8 cellular contexts compared by ENCODE assay signal in genomic region chr1:41003640-41004220, GRCh38. TPM values are rescaled to one million over a fixed set of nuclear protein-coding genes. Genes with fewer than 3 reads are reported as not detected.
DNase-seq lines count a peak whose midpoint lies in the region; ATAC-seq, FAIRE-seq and TF ChIP-seq lines count a peak whose summit lies in the region.

No MANE protein-coding gene starts in this region.

- TF ChIP-seq RAD21 in K562 (CRISPR knock-in tag; conservative IDR thresholded peaks at IDR 0.05 in 1 of 2, IDR thresholded peaks at IDR 0.05 in 1 of 2), result peak; percentile 70 to 80

- peaks cover 8% of the 10 kb centered on the region; the same call in 2 of the 3 replicates for H3K79me2 ChIP-seq in K562 (ENCODE audit: control insufficient read depth, insufficient read depth, low read length)

- peak; percentile 99 for ATAC-seq in HG02759 (IDR thresholded peaks at IDR 0.05; ENCODE audit: unreplicated experiment)
- ATAC-seq in K562, result peak; percentile 98

- TF ChIP-seq EP300 in K562 (IDR thresholded peaks at IDR 0.05; ENCODE audit: low read length), result peak; percentile 85

- peak overlapping the region; percentile 28; the same call in 1 of the 2 replicates for H3K4me2 ChIP-seq in K562 (ENCODE audit: insufficient read depth, low read length)

- WGBS in K562 (ENCODE audit: insufficient coverage, low coverage, missing lambda C conversion rate), result 8% methylated on average over 11 of the region's 11 CpGs

- H3K4me1 ChIP-seq in K562 (replicated peaks in 1 of 2; ENCODE audit: control insufficient read depth in 2 of 2, insufficient read depth in 2 of 2, low read length in 2 of 2), result peaks cover 13 to 17% of the 10 kb centered on the region in 2 experiments; a peak in 4 of 5 replicates

- H4K20me1 ChIP-seq in K562 (replicated peaks; ENCODE audit: control insufficient read depth, insufficient read depth, low read length), result peaks cover 20% of the 10 kb centered on the region

- peak overlapping the region in 1 of 2 experiments; percentile 53; a peak in 1 of 4 replicates for H3K9ac ChIP-seq in K562 (ENCODE audit: insufficient read depth in 1 of 2, low read depth in 2 of 2, low read length in 2 of 2)

- peaks cover 96% of the 10 kb centered on the region for H3K36me3 ChIP-seq in K562 (ENCODE audit: control insufficient read depth, insufficient read depth, low read length)

- no peak overlapping the region for H3K27ac ChIP-seq in K562 (ENCODE audit: extremely low read depth, low read depth, low read length)

- H3K36me3 Mint-ChIP-seq in immature natural killer cell, result peaks cover 31 to 61% (median 34%) of the 10 kb centered on the region in 3 donors

- H3K27me3 Mint-ChIP-seq in immature natural killer cell (ENCODE audit: low read depth in 3 of 3), result peaks cover 0 to 8% (median 2%) of the 10 kb centered on the region in 3 donors

- H3K9me3 Mint-ChIP-seq in immature natural killer cell, result no peaks in the 10 kb centered on the region

- peak; percentile 100 for FAIRE-seq in K562 (lab: Jason Lieb, UNC)

- H3K4me3 Mint-ChIP-seq in immature natural killer cell, result peak overlapping the region in 4 of 5 donors; percentile 15 to 33 (median 18)

- H3K9me3 ChIP-seq in K562 (replicated peaks; ENCODE audit: control insufficient read depth, insufficient read depth, low read depth, low read length), result no peaks in the 10 kb centered on the region

- no peak overlapping the region for H2AFZ ChIP-seq in K562 (ENCODE audit: low read depth, low read length)

- H3K27me3 ChIP-seq in K562 (ENCODE audit: control insufficient read depth in 2 of 2, insufficient read depth in 2 of 2, low read length in 2 of 2), result no peaks in the 10 kb centered on the region; a peak in 1 of 5 replicates

- peak; percentile 86 for DNase-seq in GM13977 (ENCODE audit: low spot score)
- DNase-seq in NCI-H128 (lab: John Stamatoyannopoulos, UW; ENCODE audit: unreplicated experiment), result peak; percentile 81
- DNase-seq in UCSD-AML1 (lab: John Stamatoyannopoulos, UW; ENCODE audit: unreplicated experiment), result peak; percentile 72
- DNase-seq in K562 (ENCODE audit: extremely low read depth in 1 of 4, low spot score in 3 of 4), result peak; percentile 89 to 99 (median 93)
- peak; percentile 77 to 87 (median 77) for DNase-seq in immature natural killer cell
- peak; percentile 67 to 82 (median 77) for DNase-seq in stimulated activated CD4-positive, alpha-beta T cell treated with anti-CD3 and anti-CD28 coated beads, Interleukin-1b, Interleukin-23, amount 100 ng/mL, for 24 hours (ENCODE audit: low read depth in 4 of 4, low spot score in 1 of 4)
- DNase-seq in COR-L47 (lab: John Stamatoyannopoulos, UW), result no peak

- TF ChIP-seq CTCF in GM13977 (IDR thresholded peaks at IDR 0.05; ENCODE audit: extremely low read depth, insufficient read depth, missing control alignments) (peak; percentile 66), K562 (IDR thresholded peaks at IDR 0.05 in 2 of 3, conservative IDR thresholded peaks at IDR 0.05 in 1 of 3; ENCODE audit: insufficient read depth in 2 of 3, low read depth in 1 of 3, low read length in 3 of 3) (peak; percentile 79 to 92 (median 88))

- peaks cover 22 to 25% of the 10 kb centered on the region in 2 donors for H3K4me1 Mint-ChIP-seq in immature natural killer cell

- no peak for TF ChIP-seq POLR2A in K562 (conservative IDR thresholded peaks at IDR 0.05)

- in situ Hi-C loops in GM13977 (cut with MboI; ENCODE audit: low pct_unique_long_range_greater_than_20kb, low sequenced_read_pairs, unreplicated experiment), result no loop called here
- in situ Hi-C loops in K562 (cut with MboI), result no loop called here

- intact Hi-C loops in K562 (cut with micrococcal nuclease), result loop anchor here (1.0 to 5.0 kb wide), 2 partner anchors 24 to 141 kb away; partner anchors contain the start of genes CITED4 and CTPS1

- H3K4me3 ChIP-seq in K562, result no peak overlapping the region

- CTCF ChIA-PET in K562 (lab: Yijun Ruan, JAX; ENCODE audit: low intra/inter-chr PET ratio), result interaction anchor here (2.0 kb wide), 1 partner anchor 155 kb away, joined by 16 read pairs; no protein-coding TSS in a partner anchor

- peaks cover 10% of the 10 kb centered on the region for H3K9me1 ChIP-seq in K562 (ENCODE audit: control insufficient read depth, insufficient read depth, low read length)

- H3K27ac Mint-ChIP-seq in immature natural killer cell, result peak overlapping the region; percentile 50 to 87 (median 69)

- POLR2A ChIA-PET in K562 (lab: Yijun Ruan, JAX), result interaction anchor here (0.5 to 1.9 kb wide), 18 partner anchors 10 to 312 kb away, joined by 3 to 19 read pairs (median 4); partner anchors contain the start of genes NFYC, SCMH1 and SLFNL1

- no TSS peak for BruUV-seq in K562 (replicated peaks; lab: Mats Ljungman, UMichigan)

TF ChIP-seq in K562, 482 proteins besides CTCF, POLR2A, EP300 and RAD21 (continues in another document):
- TF ChIP-seq CGGBP1 (CRISPR knock-in tag; IDR thresholded peaks at IDR 0.05) (0 out of 2 replicates have a peak, but pooled peaks have one; percentile 59), HMBOX1 (IDR thresholded peaks at IDR 0.05) (peak; percentile 67; the same call in 1 of the 2 replicates), RCOR1 (IDR thresholded peaks at IDR 0.05; ENCODE audit: borderline replicate concordance in 1 of 2, low read depth in 2 of 2, low read length in 2 of 2) (peak; percentile 99 to 100), KLF16 (IDR thresholded peaks at IDR 0.05) (peak; percentile 96), TBL1XR1 (IDR thresholded peaks at IDR 0.05; ENCODE audit: low read length in 2 of 2) (peak; percentile 73 to 93), ZBTB9 (CRISPR knock-in tag; IDR thresholded peaks at IDR 0.05) (peak; percentile 55; the same call in 1 of the 2 replicates)

RNA-seq across cellular contexts. Expression of gene SLFNL1, which starts 17.8 kb away (rescaled TPM):
- 0.58 and 1.4 TPM in 2 replicates for total RNA-seq in K562 (2011; cell fraction: chromatin; rRNA removed; ENCODE audit: low replicate concordance)
- 0.66 and 1.2 TPM in 2 replicates for total RNA-seq in K562 (2011; cell fraction: nucleolus; rRNA removed)
- total RNA-seq in K562 (2011; cell fraction: nucleoplasm; rRNA removed), result 0.31 and 0.51 TPM in 2 replicates
- total RNA-seq in K562 (2014; rRNA removed), result 0.05 and 0.29 TPM in 2 replicates
- 0.03 TPM in 1 of 2 replicates, not detected in the other for total RNA-seq in K562 (2014; rRNA removed; fragmentation: Illumina TruSeq; extraction: Trizol)
- 0.08 and 0.14 TPM in 2 replicates for total RNA-seq in K562 (2015; rRNA removed; fragmentation: Illumina TruSeq; extraction: Trizol)
- 0.07 TPM in 1 of 2 replicates, not detected in the other for total RNA-seq in K562 (2021)
- 0.01 TPM in 1 of 2 replicates, not detected in the other for polyA plus RNA-seq in K562 (2011; rRNA removed)
- not detected in 2 replicates for polyA plus RNA-seq in K562 (2011; cell fraction: cytosol; rRNA removed)
- 0.10 and 0.13 TPM in 2 replicates for polyA plus RNA-seq in K562 (2011; cell fraction: nucleus; rRNA removed)
- 0.25 and 0.47 TPM in 2 replicates for polyA plus RNA-seq in K562 (2012)
- polyA plus RNA-seq in K562 (2014; fragmentation: Illumina TruSeq; extraction: Trizol), result 0.03 TPM in 1 of 2 replicates, not detected in the other
- not detected for polyA plus RNA-seq in K562 (2014; fragmentation: Nextera tagmentation; extraction: Ambion mirVana)
- polyA plus RNA-seq in K562 (2014; rRNA removed), result 0.05 and 0.12 TPM in 2 replicates
- 0.14 and 0.15 TPM in 2 replicates for polyA minus RNA-seq in K562 (2011; rRNA and poly(A)+ RNA removed)
- polyA minus RNA-seq in K562 (2011; cell fraction: cytosol; rRNA and poly(A)+ RNA removed), result not detected in 2 replicates
- polyA minus RNA-seq in K562 (2011; cell fraction: nucleus; rRNA and poly(A)+ RNA removed), result 0.40 and 0.44 TPM in 2 replicates
- under 1 TPM in 2 of 3 donors, not detected in 1; 0.11 to 0.32 TPM for polyA plus RNA-seq in immature natural killer cell

RNA-seq across cellular contexts. Expression of gene CTPS1, which starts 24.2 kb away (rescaled TPM):
- total RNA-seq in K562 (2011; cell fraction: chromatin; rRNA removed; ENCODE audit: low replicate concordance), result 238 and 252 TPM in 2 replicates
- 123 and 132 TPM in 2 replicates for total RNA-seq in K562 (2011; cell fraction: nucleolus; rRNA removed)
- total RNA-seq in K562 (2011; cell fraction: nucleoplasm; rRNA removed), result 153 and 182 TPM in 2 replicates
- total RNA-seq in K562 (2014; rRNA removed) (87.7 and 103 TPM in 2 replicates), K562 (2014; rRNA removed; fragmentation: Illumina TruSeq; extraction: Trizol) (93.9 and 99.0 TPM in 2 replicates), K562 (2015; rRNA removed; fragmentation: Illumina TruSeq; extraction: Trizol) (101 and 103 TPM in 2 replicates), K562 (2021) (106 and 113 TPM in 2 replicates)
- polyA plus RNA-seq in K562 (2011; rRNA removed) (44.0 and 44.4 TPM in 2 replicates), K562 (2014; fragmentation: Illumina TruSeq; extraction: Trizol) (152 and 164 TPM in 2 replicates), K562 (2014; fragmentation: Nextera tagmentation; extraction: Ambion mirVana) (10 to 100 TPM; 71.5 to 72.2 TPM), K562 (2014; rRNA removed) (70.6 and 88.0 TPM in 2 replicates), immature natural killer cell (10 to 100 TPM; 14.8 to 22.6 (median 16.6) TPM)
- 23.4 and 35.2 TPM in 2 replicates for polyA plus RNA-seq in K562 (2011; cell fraction: cytosol; rRNA removed)
- 165 and 227 TPM in 2 replicates for polyA plus RNA-seq in K562 (2011; cell fraction: nucleus; rRNA removed)
- 58.1 and 83.7 TPM in 2 replicates for polyA plus RNA-seq in K562 (2012)
- polyA minus RNA-seq in K562 (2011; rRNA and poly(A)+ RNA removed), result 90.7 and 96.2 TPM in 2 replicates
- polyA minus RNA-seq in K562 (2011; cell fraction: cytosol; rRNA and poly(A)+ RNA removed), result 36.2 and 42.9 TPM in 2 replicates
- 78.6 and 121 TPM in 2 replicates for polyA minus RNA-seq in K562 (2011; cell fraction: nucleus; rRNA and poly(A)+ RNA removed)
